In genomic region chr12:52074006-52074405, GRCh38 we compare ENCODE assay signal across 9 cellular contexts. TPM values are rescaled to one million over a fixed set of nuclear protein-coding genes. Genes with fewer than 3 reads are reported as not detected.
A peak's percentile ranks its signal among the peaks of the same experiment; 100 is the strongest.
DNase-seq lines count a peak whose midpoint lies in the region; ATAC-seq and TF ChIP-seq lines count a peak whose summit lies in the region.
"Had no signal": no experiment of that assay in that cellular context is flagged by ENCODE, and none has a peak within 500 bp of the region (broad histone marks: within the 10 kb centered on the region; RNA-seq: fewer than 3 reads in every experiment).

No MANE protein-coding gene starts in this region.

- no peaks in the 10 kb centered on the region for H3K9me3 ChIP-seq in smooth muscle cell (replicated peaks; ENCODE audit: low read depth)

- H3F3A ChIP-seq in smooth muscle cell (ENCODE audit: low read depth) = no peaks in the 10 kb centered on the region

- H3K27me3 ChIP-seq in smooth muscle cell (ENCODE audit: low read depth) = no peaks in the 10 kb centered on the region

- peak overlapping the region; percentile 50 to 58 for H3K27ac Mint-ChIP-seq in T-cell

- peaks cover 89% of the 10 kb centered on the region for H4K20me1 ChIP-seq in smooth muscle cell (ENCODE audit: low read depth)

- H3K36me3 ChIP-seq in smooth muscle cell (ENCODE audit: low read depth) = no peaks in the 10 kb centered on the region

- peak in 1 of 34 experiments; percentile 15 for DNase-seq in T-cell
- peak; percentile 45 for DNase-seq in iPS-NIHi11 (ENCODE audit: low spot score)
- no peak for DNase-seq in smooth muscle cell (lab: John Stamatoyannopoulos, UW; ENCODE audit: unreplicated experiment)
- no peak for DNase-seq in islet precursor cell

- no peak overlapping the region for H2AFZ ChIP-seq in smooth muscle cell (ENCODE audit: low read depth)

- ATAC-seq in HG02610 (IDR thresholded peaks at IDR 0.05; ENCODE audit: unreplicated experiment) (peak; percentile 31), T-cell (replicated peaks in 1 of 4) (no peak), GM18519 (IDR thresholded peaks at IDR 0.05; ENCODE audit: low FRiP score, unreplicated experiment) (no peak), GM18873 (IDR thresholded peaks at IDR 0.05; ENCODE audit: low FRiP score, unreplicated experiment) (no peak)
- ATAC-seq: SK-N-SH treated with all-trans-retinoic acid at 6 μM for 48 hours had no signal

- WGBS in smooth muscle cell (ENCODE audit: low lambda C conversion rate) = 97% methylated on average over 11 of the region's 11 CpGs

- no peaks in the 10 kb centered on the region for H3K9me3 Mint-ChIP-seq in T-cell

- no peak overlapping the region for H3K4me3 Mint-ChIP-seq in T-cell

- CTCF ChIA-PET in T-cell (lab: Charles Lee) = interaction anchor here in 1 of 2 donors (5.7 to 8.7 kb wide), 2 partner anchors 41 to 49 kb away, joined by 37 to 116 read pairs; no protein-coding TSS in a partner anchor

- no peaks in the 10 kb centered on the region for H3K27me3 Mint-ChIP-seq in T-cell

- H3K4me1 ChIP-seq in smooth muscle cell (ENCODE audit: low read depth) = peaks cover 10% of the 10 kb centered on the region

- H3K4me3 ChIP-seq in smooth muscle cell = no peak overlapping the region

- POLR2A ChIA-PET in T-cell (lab: Charles Lee) = interaction anchor here in 1 of 2 donors (0.5 kb wide), 1 partner anchor 49 kb away, joined by 3 read pairs; no protein-coding TSS in a partner anchor

- H3K4me1 Mint-ChIP-seq in T-cell = peaks cover 46 to 52% (median 46%) of the 10 kb centered on the region in 3 donors

- H3K79me2 ChIP-seq in smooth muscle cell (ENCODE audit: low read depth) = peaks cover 62% of the 10 kb centered on the region

- no peak overlapping the region for H3K9ac ChIP-seq in smooth muscle cell (ENCODE audit: low read depth)

- no peak overlapping the region for H3K4me2 ChIP-seq in smooth muscle cell

- H3K27ac ChIP-seq in C4-2B = peak overlapping the region; percentile 1; the same call in 1 of the 2 replicates
- H3K27ac ChIP-seq in smooth muscle cell (ENCODE audit: low read depth) = no peak overlapping the region

- H3K36me3 Mint-ChIP-seq in T-cell = peaks cover 37% of the 10 kb centered on the region

- TF ChIP-seq CTCF in C4-2B (conservative IDR thresholded peaks at IDR 0.05) (no peak), smooth muscle cell (IDR thresholded peaks at IDR 0.05; ENCODE audit: borderline replicate concordance, insufficient read depth, poor library complexity, severe bottlenecking) (no peak)

RNA-seq across cellular contexts. Expression of gene ATG101, which starts 4.2 kb away (rescaled TPM):
- total RNA-seq in T-cell (10 to 100 TPM; 24.8 to 30.3 (median 25.9) TPM), smooth muscle cell (62.6 and 73.4 TPM in 2 replicates)
- polyA plus RNA-seq in smooth muscle cell = 114 and 120 TPM in 2 replicates

RNA-seq across cellular contexts. Expression of gene SMIM41, which starts 5.5 kb away (rescaled TPM):
- total RNA-seq in T-cell = under 1 TPM in 1 of 5 donors, not detected in 4; 0.41 TPM
- total RNA-seq in smooth muscle cell = not detected in 2 replicates
- polyA plus RNA-seq in smooth muscle cell = not detected in 2 replicates

RNA-seq across cellular contexts. Expression of gene NR4A1, which starts 22.8 kb away (rescaled TPM):
- 100 to 1,000 TPM in 1 of 5 donors, 10 to 100 TPM in 1, 1 to 10 TPM in 3; 5.9 to 103 (median 7.3) TPM for total RNA-seq in T-cell
- total RNA-seq in smooth muscle cell = 178 and 182 TPM in 2 replicates
- polyA plus RNA-seq in smooth muscle cell = 510 and 634 TPM in 2 replicates
